ENCODE assay signal across 25 cellular contexts in the genomic region with DNA sequence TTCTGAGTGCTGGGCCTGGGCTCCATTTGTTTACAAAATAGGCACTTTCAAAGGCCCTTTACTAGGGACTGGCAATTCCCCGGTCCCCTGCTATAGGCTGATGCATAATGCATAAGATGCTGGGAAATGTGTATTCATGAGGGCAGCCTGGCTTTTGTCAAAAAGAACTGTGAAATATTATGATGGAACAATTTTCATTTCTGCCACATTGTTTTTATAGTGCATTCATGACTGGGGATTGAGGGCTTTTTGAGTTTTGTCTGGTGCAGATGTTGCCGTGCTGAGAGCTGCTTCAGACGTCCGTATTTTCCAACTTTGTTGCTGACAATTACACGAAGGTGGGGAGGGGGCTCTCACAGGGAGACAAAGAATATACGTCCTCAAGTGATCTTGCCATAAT.
"Had no signal": no experiment of that assay in that cellular context is flagged by ENCODE, and none has a peak within 500 bp of the region (broad histone marks: within the 10 kb centered on the region; RNA-seq: fewer than 3 reads in every experiment).

No MANE protein-coding gene starts in this region.

- H3K9me3 ChIP-seq: breast epithelium had no signal

- H3K36me3 Mint-ChIP-seq: activated CD4-positive, alpha-beta memory T cell treated with anti-CD3 and anti-CD28 coated beads for 36 hours; activated naive CD4-positive, alpha-beta T cell treated with anti-CD3 and anti-CD28 coated beads, Interleukin-2, amount 10 ng/mL, durations not matched to agents 7 days and 5 days; activated naive CD8-positive, alpha-beta T cell treated with anti-CD3 and anti-CD28 coated beads for 36 hours; T-cell had no signal

- H3K4me3 Mint-ChIP-seq: activated B cell treated with CpG ODN at 0.5 μM for 24 hours; activated CD4-positive, alpha-beta memory T cell treated with anti-CD3 and anti-CD28 coated beads for 36 hours; activated CD4-positive, alpha-beta T cell treated with anti-CD3 and anti-CD28 coated beads, Interleukin-2, amount 10 ng/mL, durations not matched to agents 7 days and 5 days; activated naive CD4-positive, alpha-beta T cell treated with anti-CD3 and anti-CD28 coated beads, Interleukin-2, amount 10 ng/mL, durations not matched to agents 7 days and 5 days; activated naive CD8-positive, alpha-beta T cell treated with anti-CD3 and anti-CD28 coated beads for 36 hours; activated T-cell treated with anti-CD3 and anti-CD28 coated beads, Interleukin-2, amount 50 U/mL, for 4 hours; T-cell had no signal

- H3K27ac ChIP-seq: breast epithelium had no signal

- H3K4me3 ChIP-seq: breast epithelium, K562 had no signal

- H3K36me3 ChIP-seq: breast epithelium had no signal

- H3K27ac Mint-ChIP-seq: activated B cell treated with CpG ODN at 0.5 μM for 24 hours; activated CD4-positive, alpha-beta memory T cell treated with anti-CD3 and anti-CD28 coated beads for 36 hours; activated CD4-positive, alpha-beta T cell treated with anti-CD3 and anti-CD28 coated beads, Interleukin-2, amount 10 ng/mL, durations not matched to agents 7 days and 5 days; activated naive CD4-positive, alpha-beta T cell treated with anti-CD3 and anti-CD28 coated beads, Interleukin-2, amount 10 ng/mL, durations not matched to agents 7 days and 5 days; activated naive CD8-positive, alpha-beta T cell treated with anti-CD3 and anti-CD28 coated beads for 36 hours; T-cell had no signal

- H3K4me1 ChIP-seq: breast epithelium had no signal

- DNase-seq: activated B cell treated with CpG ODN at 0.5 μM for 24 hours; activated CD4-positive, alpha-beta memory T cell treated with anti-CD3 and anti-CD28 coated beads for 36 hours; activated CD4-positive, alpha-beta T cell treated with anti-CD3 and anti-CD28 coated beads, Interleukin-2, amount 10 ng/mL, durations not matched to agents 7 days and 5 days; activated CD8-positive, alpha-beta memory T cell treated with anti-CD3 and anti-CD28 coated beads for 24 hours; activated effector memory CD4-positive, alpha-beta T cell treated with anti-CD3 and anti-CD28 coated beads, Interleukin-2, amount 50 U/mL, for 16 hours; activated naive CD4-positive, alpha-beta T cell treated with anti-CD3 and anti-CD28 coated beads, Interleukin-2, amount 10 ng/mL, durations not matched to agents 7 days and 5 days; activated naive CD8-positive, alpha-beta T cell treated with anti-CD3 and anti-CD28 coated beads for 36 hours; activated T-cell treated with anti-CD3 and anti-CD28 coated beads, Interleukin-2, amount 50 U/mL, for 4 hours; caudate nucleus; Karpas-422; MM.1S; NCI-H146; NCI-H187 treated with DMSO at 0.1 percent for 48 hours; NCI-H2081 treated with DMSO at 0.1 percent for 48 hours; NCI-H2171 treated with DMSO at 0.1 percent for 48 hours; NCI-H226; NCI-H510A; NCI-H526 treated with DMSO at 0.1 percent for 48 hours; NCI-H82; SIG-M5; T-cell; T-helper 2 cell; T1000 had no signal

- H3K4me1 Mint-ChIP-seq: activated B cell treated with CpG ODN at 0.5 μM for 24 hours; activated CD4-positive, alpha-beta T cell treated with anti-CD3 and anti-CD28 coated beads, Interleukin-2, amount 10 ng/mL, durations not matched to agents 7 days and 5 days; activated naive CD4-positive, alpha-beta T cell treated with anti-CD3 and anti-CD28 coated beads, Interleukin-2, amount 10 ng/mL, durations not matched to agents 7 days and 5 days; activated naive CD8-positive, alpha-beta T cell treated with anti-CD3 and anti-CD28 coated beads for 36 hours; T-cell had no signal

- H3K9me3 Mint-ChIP-seq: activated B cell treated with CpG ODN at 0.5 μM for 24 hours; activated CD4-positive, alpha-beta memory T cell treated with anti-CD3 and anti-CD28 coated beads for 36 hours; activated CD4-positive, alpha-beta T cell treated with anti-CD3 and anti-CD28 coated beads, Interleukin-2, amount 10 ng/mL, durations not matched to agents 7 days and 5 days; activated naive CD8-positive, alpha-beta T cell treated with anti-CD3 and anti-CD28 coated beads for 36 hours; activated T-cell treated with anti-CD3 and anti-CD28 coated beads, Interleukin-2, amount 50 U/mL, for 4 hours had no signal

- H3K27me3 Mint-ChIP-seq: activated B cell treated with CpG ODN at 0.5 μM for 24 hours; activated CD4-positive, alpha-beta memory T cell treated with anti-CD3 and anti-CD28 coated beads for 36 hours; activated CD4-positive, alpha-beta T cell treated with anti-CD3 and anti-CD28 coated beads, Interleukin-2, amount 10 ng/mL, durations not matched to agents 7 days and 5 days; activated naive CD4-positive, alpha-beta T cell treated with anti-CD3 and anti-CD28 coated beads, Interleukin-2, amount 10 ng/mL, durations not matched to agents 7 days and 5 days; activated naive CD8-positive, alpha-beta T cell treated with anti-CD3 and anti-CD28 coated beads for 36 hours; T-cell had no signal
